In genomic region chr13:111954681-111955411, GRCh38 we compare ENCODE assay signal across 21 cellular contexts.
DNase-seq lines count a peak whose midpoint lies in the region; ATAC-seq, FAIRE-seq and TF ChIP-seq lines count a peak whose summit lies in the region.
"Had no signal": no experiment of that assay in that cellular context is flagged by ENCODE, and none has a peak within 500 bp of the region (broad histone marks: within the 10 kb centered on the region; RNA-seq: fewer than 3 reads in every experiment).

No MANE protein-coding gene starts in this region.

- no peaks in the 10 kb centered on the region for H3K9me3 ChIP-seq in mucosa of descending colon
- H3K9me3 ChIP-seq: lower lobe of right lung had no signal

- H3K4me3 ChIP-seq in mucosa of descending colon, result no peak overlapping the region
- H3K4me3 ChIP-seq: lower lobe of right lung, upper lobe of right lung had no signal

- no peak for TF ChIP-seq CTCF in mucosa of descending colon (IDR thresholded peaks at IDR 0.05)

- H3K4me1 ChIP-seq in mucosa of descending colon (ENCODE audit: low read depth), result no peaks in the 10 kb centered on the region
- H3K4me1 ChIP-seq: lower lobe of right lung, upper lobe of right lung had no signal

- DNase-seq in cardiac septum (ENCODE audit: low spot score) (peak; percentile 70), Right ventricle myocardium inferior (ENCODE audit: missing footprints) (no peak), RCC 7860 (ENCODE audit: low spot score) (peak; percentile 83), left lobe of liver (ENCODE audit: low spot score) (peak; percentile 21), mucosa of descending colon (no peak), EL (no peak)
- no peak for DNase-seq in activated CD4-positive, alpha-beta T cell treated with anti-CD3 and anti-CD28 coated beads for 48 hours
- DNase-seq: activated CD4-positive, alpha-beta T cell treated with anti-CD3 and anti-CD28 coated beads for 36 hours; brain microvascular endothelial cell; cortex of kidney; immature natural killer cell; KG1; lower lobe of right lung; NCI-H1092; NCI-H2029; NCI-H446; Right ventricle myocardium superior; T-cell; upper lobe of right lung had no signal

- FAIRE-seq in RCC 7860 (lab: Jason Lieb, UNC), result peak; percentile 86
- FAIRE-seq: G401.6 had no signal

- no peaks in the 10 kb centered on the region for H3K36me3 ChIP-seq in mucosa of descending colon (ENCODE audit: low read depth)
- H3K36me3 ChIP-seq: brain microvascular endothelial cell, lower lobe of right lung, upper lobe of right lung had no signal

- intact Hi-C loops in cardiac septum (cut with DNase I) (no loop called here), Right ventricle myocardium inferior (cut with DNase I) (no loop called here), mucosa of descending colon (cut with DNase I, micrococcal nuclease) (no loop called here)

- ATAC-seq in Right ventricle myocardium inferior (no peak), left lobe of liver (no peak), mucosa of descending colon (no peak), HG03342 (IDR thresholded peaks at IDR 0.05; ENCODE audit: unreplicated experiment) (no peak)
- ATAC-seq: activated CD4-positive, alpha-beta T cell treated with anti-CD3 and anti-CD28 coated beads for 36 hours; lower lobe of right lung; T-cell had no signal

Comparison
In these comparisons a context has a peak if more than half of its experiments do, and no peak if none do; other contexts are left out.
1. DNase-seq: peak in cardiac septum (single experiment), RCC 7860 (single experiment) and left lobe of liver (single experiment); none in Right ventricle myocardium inferior (single experiment), mucosa of descending colon (0 of 3), activated CD4-positive, alpha-beta T cell treated with anti-CD3 and anti-CD28 coated beads for 48 hours (single experiment) and EL (single experiment).